ENCODE assay signal across 35 cellular contexts in genomic region chr3:14967285-14967684, GRCh38. TPM values are rescaled to one million over a fixed set of nuclear protein-coding genes. Genes with fewer than 3 reads are reported as not detected.
DNase-seq lines count a peak whose midpoint lies in the region; FAIRE-seq and TF ChIP-seq lines count a peak whose summit lies in the region.
"Had no signal": no experiment of that assay in that cellular context is flagged by ENCODE, and none has a peak within 500 bp of the region (broad histone marks: within the 10 kb centered on the region; RNA-seq: fewer than 3 reads in every experiment).

No MANE protein-coding gene starts in this region.

- no peak overlapping the region for H3K9ac ChIP-seq in endodermal cell (ENCODE audit: extremely low read depth, low read length, poor library complexity, severe bottlenecking)
- H3K9ac ChIP-seq: BLaER1; BLaER1 treated with 17β-estradiol and CSF1 and Interleukin-3, amounts not matched to agents 10 nM and 100 nM had no signal

- H3K36me3 ChIP-seq in endodermal cell (ENCODE audit: control insufficient read depth, insufficient read depth, low read length) = peaks cover 30% of the 10 kb centered on the region
- H3K36me3 ChIP-seq in left ventricle myocardium inferior = peaks cover 32% of the 10 kb centered on the region
- peaks cover 58% of the 10 kb centered on the region for H3K36me3 ChIP-seq in OCI-LY7 (ENCODE audit: insufficient read depth, low read length)
- H3K36me3 ChIP-seq: BE2C had no signal

- no peaks in the 10 kb centered on the region for H3K27me3 Mint-ChIP-seq in endodermal cell (ENCODE audit: insufficient read depth)
- H3K27me3 Mint-ChIP-seq: B cell; CD4-positive, alpha-beta memory T cell; CD4-positive, alpha-beta T cell; CD4-positive, CD25-positive, alpha-beta regulatory T cell; CD8-positive, alpha-beta memory T cell had no signal

- intact Hi-C loops in left ventricle myocardium inferior (cut with micrococcal nuclease) = no loop called here
- intact Hi-C loops in OCI-LY7 (cut with micrococcal nuclease; ENCODE audit: unreplicated experiment) = no loop called here

- no TSS peak for BruUV-seq in OCI-LY7 (replicated peaks; lab: Mats Ljungman, UMichigan)

- peaks cover 19% of the 10 kb centered on the region for H3K9me3 ChIP-seq in endodermal cell (ENCODE audit: control insufficient read depth, low read length)
- peaks cover 8% of the 10 kb centered on the region for H3K9me3 ChIP-seq in left ventricle myocardium inferior (replicated peaks)
- peaks cover 7% of the 10 kb centered on the region; the same call in 1 of the 2 replicates for H3K9me3 ChIP-seq in OCI-LY7 (ENCODE audit: low read length)
- H3K9me3 ChIP-seq: BE2C had no signal

- no peak overlapping the region for H3K4me2 ChIP-seq in OCI-LY7 (ENCODE audit: low read length)
- H3K4me2 ChIP-seq: A549; BLaER1; BLaER1 treated with 17β-estradiol and CSF1 and Interleukin-3, amounts not matched to agents 10 nM and 100 nM had no signal

- no peak overlapping the region for H2AFZ ChIP-seq in OCI-LY7 (ENCODE audit: low read length)

- H3K27ac ChIP-seq in endodermal cell (ENCODE audit: low read depth, low read length) (no peak overlapping the region), left ventricle myocardium inferior (replicated peaks) (no peak overlapping the region), OCI-LY7 (ENCODE audit: low read depth, low read length, poor library complexity, severe bottlenecking) (no peak overlapping the region)
- H3K27ac ChIP-seq: 22Rv1; A549; BLaER1; BLaER1 treated with 17β-estradiol and CSF1 and Interleukin-3, amounts not matched to agents 10 nM and 100 nM; C4-2B had no signal

- POLR2A ChIA-PET in OCI-LY7 (lab: Charles Lee) = interaction anchor here (0.6 to 1.6 kb wide), 3 partner anchors 12 to 44 kb away, joined by 3 read pairs; no protein-coding TSS in a partner anchor

- H3K79me2 ChIP-seq in OCI-LY7 (ENCODE audit: insufficient read depth, low read depth, low read length) = peaks cover 20% of the 10 kb centered on the region; the same call in 1 of the 2 replicates

- H3K4me3 Mint-ChIP-seq in endodermal cell = no peak overlapping the region
- H3K4me3 Mint-ChIP-seq: B cell; CD14-positive monocyte; CD4-positive, alpha-beta memory T cell; CD4-positive, alpha-beta T cell; CD4-positive, CD25-positive, alpha-beta regulatory T cell; CD8-positive, alpha-beta memory T cell; CD8-positive, alpha-beta T cell had no signal

- H3K4me1 ChIP-seq in endodermal cell (ENCODE audit: control insufficient read depth, insufficient read depth, low read length) (no peaks in the 10 kb centered on the region), left ventricle myocardium inferior (peaks cover 8% of the 10 kb centered on the region), OCI-LY7 (ENCODE audit: insufficient read depth, low read length, poor library complexity, severe bottlenecking) (no peaks in the 10 kb centered on the region)
- H3K4me1 ChIP-seq: A549; BE2C; BLaER1; BLaER1 treated with 17β-estradiol and CSF1 and Interleukin-3, amounts not matched to agents 10 nM and 100 nM; Caco-2 had no signal

- no peak for DNase-seq in GM18507 (ENCODE audit: extremely low spot score, insufficient read length, low read depth)
- peak; percentile 46 to 56 for DNase-seq in dermis microvascular lymphatic vessel endothelial cell (ENCODE audit: low read depth in 2 of 2)
- no peak for DNase-seq in endodermal cell
- no peak for DNase-seq in left ventricle myocardium inferior
- no peak for DNase-seq in OCI-LY7 (ENCODE audit: low spot score)
- DNase-seq in AG20443 (ENCODE audit: low spot score) = no peak
- DNase-seq: 8988T; ACHN; AML-193; BE2C; C1 segment of cervical spinal cord; Caco-2; Calu3; CD4-positive, alpha-beta memory T cell; CD4-positive, alpha-beta T cell; CD4-positive, CD25-positive, alpha-beta regulatory T cell; CD8-positive, alpha-beta memory T cell; CD8-positive, alpha-beta T cell; COR-L47; DMS 273 treated with DMSO at 0.1 percent for 48 hours; DMS153; DMS53; DMS79; DMS79 treated with DMSO at 0.1 percent for 48 hours; DND-41; EL had no signal

- H3K9me2 ChIP-seq in OCI-LY7 (ENCODE audit: insufficient read depth, low read length) = no peaks in the 10 kb centered on the region

- peaks cover 17% of the 10 kb centered on the region for H3K9me3 Mint-ChIP-seq in endodermal cell
- H3K9me3 Mint-ChIP-seq: CD4-positive, alpha-beta T cell; CD8-positive, alpha-beta T cell had no signal

- H3K4me3 ChIP-seq in endodermal cell (ENCODE audit: low read length) (peak overlapping the region; percentile 27), left ventricle myocardium inferior (no peak overlapping the region), OCI-LY7 (ENCODE audit: low read depth, low read length, poor library complexity, severe bottlenecking) (no peak overlapping the region)
- H3K4me3 ChIP-seq: A549; BLaER1; BLaER1 treated with 17β-estradiol and CSF1 and Interleukin-3, amounts not matched to agents 10 nM and 100 nM had no signal

- no peaks in the 10 kb centered on the region for H3K4me1 Mint-ChIP-seq in endodermal cell
- H3K4me1 Mint-ChIP-seq: CD14-positive monocyte had no signal

- TF ChIP-seq CTCF in endodermal cell (conservative IDR thresholded peaks at IDR 0.05) (no peak), left ventricle myocardium inferior (IDR thresholded peaks at IDR 0.05; ENCODE audit: borderline replicate concordance) (no peak), OCI-LY7 (conservative IDR thresholded peaks at IDR 0.05; ENCODE audit: low read length) (no peak)

- peak; percentile 15 for FAIRE-seq in GM18507 (lab: Jason Lieb, UNC)
- FAIRE-seq: A204.1, A549, D721Med had no signal

- H4K20me1 ChIP-seq in OCI-LY7 (ENCODE audit: insufficient read depth, low read length) = no peaks in the 10 kb centered on the region; the same call in 1 of the 2 replicates

- CTCF ChIA-PET in OCI-LY7 (lab: Charles Lee; ENCODE audit: unreplicated experiment) = no interaction called here

- no peaks in the 10 kb centered on the region for H3K27me3 ChIP-seq in endodermal cell (ENCODE audit: control insufficient read depth, insufficient read depth, low read length, poor library complexity, severe bottlenecking)
- H3K27me3 ChIP-seq in left ventricle myocardium inferior (ENCODE audit: low read depth) = no peaks in the 10 kb centered on the region
- H3K27me3 ChIP-seq: BE2C; BLaER1; BLaER1 treated with 17β-estradiol and CSF1 and Interleukin-3, amounts not matched to agents 10 nM and 100 nM had no signal

- 93 to 100% methylated on average over 1 of the region's 1 CpG for WGBS in endodermal cell (ENCODE audit: insufficient coverage in 1 of 2, insufficient read length in 1 of 2), 2 experiments

- peaks cover 58% of the 10 kb centered on the region for H3K36me3 Mint-ChIP-seq in endodermal cell (ENCODE audit: low read depth)

- no peak overlapping the region for H3K27ac Mint-ChIP-seq in endodermal cell
- H3K27ac Mint-ChIP-seq: B cell; CD14-positive monocyte; CD4-positive, alpha-beta T cell; CD4-positive, CD25-positive, alpha-beta regulatory T cell; CD8-positive, alpha-beta T cell had no signal

RNA-seq across cellular contexts. Expression of gene NR2C2, which starts 19.9 kb away (rescaled TPM):
- 16.3 and 21.6 TPM in 2 replicates for total RNA-seq in dermis microvascular lymphatic vessel endothelial cell
- 10 to 100 TPM; 54.4 to 60.8 TPM for total RNA-seq in endodermal cell
- 33.7 TPM for polyA plus RNA-seq in endodermal cell (2013, experiment 1 of 2)
- 31.7 TPM for polyA plus RNA-seq in endodermal cell (2013, experiment 2 of 2)
- 27.4 TPM for total RNA-seq in left ventricle myocardium inferior
- total RNA-seq in OCI-LY7 (2014; rRNA removed; shearing (Covaris generic)) = 28.0 and 35.9 TPM in 2 replicates
- total RNA-seq in OCI-LY7 (2022) = 62.1 and 62.3 TPM in 2 replicates

Comparison
In these comparisons a context has a peak if more than half of its experiments do, and no peak if none do; other contexts are left out.
1. DNase-seq: peak in dermis microvascular lymphatic vessel endothelial cell (2 of 2); none in GM18507 (single experiment), endodermal cell (single experiment), left ventricle myocardium inferior (single experiment), OCI-LY7 (single experiment) and AG20443 (single experiment).